In the genomic region with DNA sequence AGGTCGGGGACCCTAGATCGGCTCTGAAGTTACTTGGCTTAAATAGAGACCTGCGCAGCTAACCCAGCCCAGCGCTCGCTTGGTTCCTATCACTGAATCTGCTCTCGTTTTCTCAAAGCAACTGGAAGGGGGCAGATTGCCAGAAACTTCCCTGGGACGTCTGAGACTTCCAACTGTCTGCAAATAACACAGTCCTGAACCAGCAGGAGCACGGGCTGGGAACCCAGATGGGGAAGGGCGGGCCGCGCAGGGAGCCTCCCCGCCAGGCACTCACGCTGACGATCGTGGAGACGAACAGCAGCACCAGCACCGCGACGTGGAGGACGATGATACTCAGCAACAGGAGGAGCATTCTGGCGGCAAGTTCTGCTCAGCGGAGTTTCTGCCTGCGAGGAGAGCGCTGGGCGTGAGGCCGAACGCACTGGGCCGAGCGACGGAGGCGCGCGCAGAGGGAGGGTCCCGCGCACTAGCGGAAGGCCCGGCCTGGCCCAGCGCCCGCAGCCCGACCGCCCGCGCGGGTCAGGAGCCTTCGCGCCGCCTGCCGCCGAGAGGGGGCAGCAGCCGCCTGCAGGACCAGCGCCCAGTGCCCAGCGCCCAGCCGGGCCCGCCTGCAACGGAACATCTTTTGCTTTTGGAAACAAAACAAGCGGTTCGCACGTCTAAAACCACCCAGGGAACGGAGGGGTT, we compare ENCODE assay signal across 1 cellular context.
TF ChIP-seq lines count a peak whose summit lies in the region.

No MANE protein-coding gene starts in this region.

TF ChIP-seq in HepG2, 621 proteins besides CTCF, POLR2A, EP300 and RAD21 (continued from another document and continues in another):
- TF ChIP-seq, protein P1, sequence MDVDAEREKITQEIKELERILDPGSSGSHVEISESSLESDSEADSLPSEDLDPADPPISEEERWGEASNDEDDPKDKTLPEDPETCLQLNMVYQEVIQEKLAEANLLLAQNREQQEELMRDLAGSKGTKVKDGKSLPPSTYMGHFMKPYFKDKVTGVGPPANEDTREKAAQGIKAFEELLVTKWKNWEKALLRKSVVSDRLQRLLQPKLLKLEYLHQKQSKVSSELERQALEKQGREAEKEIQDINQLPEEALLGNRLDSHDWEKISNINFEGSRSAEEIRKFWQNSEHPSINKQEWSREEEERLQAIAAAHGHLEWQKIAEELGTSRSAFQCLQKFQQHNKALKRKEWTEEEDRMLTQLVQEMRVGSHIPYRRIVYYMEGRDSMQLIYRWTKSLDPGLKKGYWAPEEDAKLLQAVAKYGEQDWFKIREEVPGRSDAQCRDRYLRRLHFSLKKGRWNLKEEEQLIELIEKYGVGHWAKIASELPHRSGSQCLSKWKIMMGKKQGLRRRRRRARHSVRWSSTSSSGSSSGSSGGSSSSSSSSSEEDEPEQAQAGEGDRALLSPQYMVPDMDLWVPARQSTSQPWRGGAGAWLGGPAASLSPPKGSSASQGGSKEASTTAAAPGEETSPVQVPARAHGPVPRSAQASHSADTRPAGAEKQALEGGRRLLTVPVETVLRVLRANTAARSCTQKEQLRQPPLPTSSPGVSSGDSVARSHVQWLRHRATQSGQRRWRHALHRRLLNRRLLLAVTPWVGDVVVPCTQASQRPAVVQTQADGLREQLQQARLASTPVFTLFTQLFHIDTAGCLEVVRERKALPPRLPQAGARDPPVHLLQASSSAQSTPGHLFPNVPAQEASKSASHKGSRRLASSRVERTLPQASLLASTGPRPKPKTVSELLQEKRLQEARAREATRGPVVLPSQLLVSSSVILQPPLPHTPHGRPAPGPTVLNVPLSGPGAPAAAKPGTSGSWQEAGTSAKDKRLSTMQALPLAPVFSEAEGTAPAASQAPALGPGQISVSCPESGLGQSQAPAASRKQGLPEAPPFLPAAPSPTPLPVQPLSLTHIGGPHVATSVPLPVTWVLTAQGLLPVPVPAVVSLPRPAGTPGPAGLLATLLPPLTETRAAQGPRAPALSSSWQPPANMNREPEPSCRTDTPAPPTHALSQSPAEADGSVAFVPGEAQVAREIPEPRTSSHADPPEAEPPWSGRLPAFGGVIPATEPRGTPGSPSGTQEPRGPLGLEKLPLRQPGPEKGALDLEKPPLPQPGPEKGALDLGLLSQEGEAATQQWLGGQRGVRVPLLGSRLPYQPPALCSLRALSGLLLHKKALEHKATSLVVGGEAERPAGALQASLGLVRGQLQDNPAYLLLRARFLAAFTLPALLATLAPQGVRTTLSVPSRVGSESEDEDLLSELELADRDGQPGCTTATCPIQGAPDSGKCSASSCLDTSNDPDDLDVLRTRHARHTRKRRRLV (CRISPR knock-in tag; IDR thresholded peaks at IDR 0.05) = no peak
- TF ChIP-seq ZNF709 (CRISPR knock-in tag; IDR thresholded peaks at IDR 0.05) (no peak), SRY (CRISPR knock-in tag; IDR thresholded peaks at IDR 0.05) (peak; percentile 67; the same call in 1 of the 2 replicates), RBFOX2 (IDR thresholded peaks at IDR 0.05; ENCODE audit: low read depth, low read length) (peak; percentile 70), ARNT (IDR thresholded peaks at IDR 0.05) (no peak), SMC3 (IDR thresholded peaks at IDR 0.05; ENCODE audit: low read length) (peak; percentile 22; the same call in 1 of the 2 replicates), IRF2 (CRISPR knock-in tag; IDR thresholded peaks at IDR 0.05) (0 out of 2 replicates have a peak, but pooled peaks have one; percentile 14), ZNF83 (CRISPR knock-in tag; IDR thresholded peaks at IDR 0.05; ENCODE audit: borderline replicate concordance) (peak; percentile 52; the same call in 1 of the 2 replicates), FOXJ3 (CRISPR knock-in tag; IDR thresholded peaks at IDR 0.05; ENCODE audit: borderline replicate concordance) (no peak), NKX3-1 (CRISPR knock-in tag; IDR thresholded peaks at IDR 0.05) (no peak), GATAD2A (CRISPR knock-in tag; IDR thresholded peaks at IDR 0.05) (0 out of 2 replicates have a peak, but pooled peaks have one; percentile 19), ASH2L (IDR thresholded peaks at IDR 0.05; ENCODE audit: insufficient read length, low read depth, low read length) (peak; percentile 80), ARID2 (CRISPR knock-in tag; IDR thresholded peaks at IDR 0.05; ENCODE audit: borderline replicate concordance) (0 out of 2 replicates have a peak, but pooled peaks have one; percentile 67), GFI1 (CRISPR knock-in tag; IDR thresholded peaks at IDR 0.05; ENCODE audit: borderline replicate concordance) (no peak), MBNL3 (CRISPR knock-in tag; conservative IDR thresholded peaks at IDR 0.05) (no peak), ZFP36L1 (CRISPR knock-in tag; IDR thresholded peaks at IDR 0.05) (no peak), EZH2 (conservative IDR thresholded peaks at IDR 0.05; ENCODE audit: low read depth, low read length) (no peak), ZSCAN22 (CRISPR knock-in tag; IDR thresholded peaks at IDR 0.05) (no peak)
- TF ChIP-seq, protein P2, sequence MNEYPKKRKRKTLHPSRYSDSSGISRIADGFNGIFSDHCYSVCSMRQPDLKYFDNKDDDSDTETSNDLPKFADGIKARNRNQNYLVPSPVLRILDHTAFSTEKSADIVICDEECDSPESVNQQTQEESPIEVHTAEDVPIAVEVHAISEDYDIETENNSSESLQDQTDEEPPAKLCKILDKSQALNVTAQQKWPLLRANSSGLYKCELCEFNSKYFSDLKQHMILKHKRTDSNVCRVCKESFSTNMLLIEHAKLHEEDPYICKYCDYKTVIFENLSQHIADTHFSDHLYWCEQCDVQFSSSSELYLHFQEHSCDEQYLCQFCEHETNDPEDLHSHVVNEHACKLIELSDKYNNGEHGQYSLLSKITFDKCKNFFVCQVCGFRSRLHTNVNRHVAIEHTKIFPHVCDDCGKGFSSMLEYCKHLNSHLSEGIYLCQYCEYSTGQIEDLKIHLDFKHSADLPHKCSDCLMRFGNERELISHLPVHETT (CRISPR knock-in tag; conservative IDR thresholded peaks at IDR 0.05) = 0 out of 2 replicates have a peak, but pooled peaks have one; percentile 32
- TF ChIP-seq, protein P3, sequence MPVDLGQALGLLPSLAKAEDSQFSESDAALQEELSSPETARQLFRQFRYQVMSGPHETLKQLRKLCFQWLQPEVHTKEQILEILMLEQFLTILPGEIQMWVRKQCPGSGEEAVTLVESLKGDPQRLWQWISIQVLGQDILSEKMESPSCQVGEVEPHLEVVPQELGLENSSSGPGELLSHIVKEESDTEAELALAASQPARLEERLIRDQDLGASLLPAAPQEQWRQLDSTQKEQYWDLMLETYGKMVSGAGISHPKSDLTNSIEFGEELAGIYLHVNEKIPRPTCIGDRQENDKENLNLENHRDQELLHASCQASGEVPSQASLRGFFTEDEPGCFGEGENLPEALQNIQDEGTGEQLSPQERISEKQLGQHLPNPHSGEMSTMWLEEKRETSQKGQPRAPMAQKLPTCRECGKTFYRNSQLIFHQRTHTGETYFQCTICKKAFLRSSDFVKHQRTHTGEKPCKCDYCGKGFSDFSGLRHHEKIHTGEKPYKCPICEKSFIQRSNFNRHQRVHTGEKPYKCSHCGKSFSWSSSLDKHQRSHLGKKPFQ (CRISPR knock-in tag; IDR thresholded peaks at IDR 0.05; ENCODE audit: insufficient replicate concordance) = no peak
- TF ChIP-seq, protein P4, sequence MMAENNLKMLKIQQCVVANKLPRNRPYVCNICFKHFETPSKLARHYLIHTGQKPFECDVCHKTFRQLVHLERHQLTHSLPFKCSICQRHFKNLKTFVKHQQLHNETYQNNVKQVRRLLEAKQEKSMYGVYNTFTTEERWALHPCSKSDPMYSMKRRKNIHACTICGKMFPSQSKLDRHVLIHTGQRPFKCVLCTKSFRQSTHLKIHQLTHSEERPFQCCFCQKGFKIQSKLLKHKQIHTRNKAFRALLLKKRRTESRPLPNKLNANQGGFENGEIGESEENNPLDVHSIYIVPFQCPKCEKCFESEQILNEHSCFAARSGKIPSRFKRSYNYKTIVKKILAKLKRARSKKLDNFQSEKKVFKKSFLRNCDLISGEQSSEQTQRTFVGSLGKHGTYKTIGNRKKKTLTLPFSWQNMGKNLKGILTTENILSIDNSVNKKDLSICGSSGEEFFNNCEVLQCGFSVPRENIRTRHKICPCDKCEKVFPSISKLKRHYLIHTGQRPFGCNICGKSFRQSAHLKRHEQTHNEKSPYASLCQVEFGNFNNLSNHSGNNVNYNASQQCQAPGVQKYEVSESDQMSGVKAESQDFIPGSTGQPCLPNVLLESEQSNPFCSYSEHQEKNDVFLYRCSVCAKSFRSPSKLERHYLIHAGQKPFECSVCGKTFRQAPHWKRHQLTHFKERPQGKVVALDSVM (CRISPR knock-in tag; IDR thresholded peaks at IDR 0.05) = 0 out of 2 replicates have a peak, but pooled peaks have one; percentile 20
- TF ChIP-seq, protein P5, sequence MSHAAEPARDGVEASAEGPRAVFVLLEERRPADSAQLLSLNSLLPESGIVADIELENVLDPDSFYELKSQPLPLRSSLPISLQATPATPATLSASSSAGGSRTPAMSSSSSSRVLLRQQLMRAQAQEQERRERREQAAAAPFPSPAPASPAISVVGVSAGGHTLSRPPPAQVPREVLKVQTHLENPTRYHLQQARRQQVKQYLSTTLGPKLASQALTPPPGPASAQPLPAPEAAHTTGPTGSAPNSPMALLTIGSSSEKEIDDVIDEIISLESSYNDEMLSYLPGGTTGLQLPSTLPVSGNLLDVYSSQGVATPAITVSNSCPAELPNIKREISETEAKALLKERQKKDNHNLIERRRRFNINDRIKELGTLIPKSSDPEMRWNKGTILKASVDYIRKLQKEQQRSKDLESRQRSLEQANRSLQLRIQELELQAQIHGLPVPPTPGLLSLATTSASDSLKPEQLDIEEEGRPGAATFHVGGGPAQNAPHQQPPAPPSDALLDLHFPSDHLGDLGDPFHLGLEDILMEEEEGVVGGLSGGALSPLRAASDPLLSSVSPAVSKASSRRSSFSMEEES (CRISPR knock-in tag; IDR thresholded peaks at IDR 0.05) = no peak
- TF ChIP-seq, protein P6, sequence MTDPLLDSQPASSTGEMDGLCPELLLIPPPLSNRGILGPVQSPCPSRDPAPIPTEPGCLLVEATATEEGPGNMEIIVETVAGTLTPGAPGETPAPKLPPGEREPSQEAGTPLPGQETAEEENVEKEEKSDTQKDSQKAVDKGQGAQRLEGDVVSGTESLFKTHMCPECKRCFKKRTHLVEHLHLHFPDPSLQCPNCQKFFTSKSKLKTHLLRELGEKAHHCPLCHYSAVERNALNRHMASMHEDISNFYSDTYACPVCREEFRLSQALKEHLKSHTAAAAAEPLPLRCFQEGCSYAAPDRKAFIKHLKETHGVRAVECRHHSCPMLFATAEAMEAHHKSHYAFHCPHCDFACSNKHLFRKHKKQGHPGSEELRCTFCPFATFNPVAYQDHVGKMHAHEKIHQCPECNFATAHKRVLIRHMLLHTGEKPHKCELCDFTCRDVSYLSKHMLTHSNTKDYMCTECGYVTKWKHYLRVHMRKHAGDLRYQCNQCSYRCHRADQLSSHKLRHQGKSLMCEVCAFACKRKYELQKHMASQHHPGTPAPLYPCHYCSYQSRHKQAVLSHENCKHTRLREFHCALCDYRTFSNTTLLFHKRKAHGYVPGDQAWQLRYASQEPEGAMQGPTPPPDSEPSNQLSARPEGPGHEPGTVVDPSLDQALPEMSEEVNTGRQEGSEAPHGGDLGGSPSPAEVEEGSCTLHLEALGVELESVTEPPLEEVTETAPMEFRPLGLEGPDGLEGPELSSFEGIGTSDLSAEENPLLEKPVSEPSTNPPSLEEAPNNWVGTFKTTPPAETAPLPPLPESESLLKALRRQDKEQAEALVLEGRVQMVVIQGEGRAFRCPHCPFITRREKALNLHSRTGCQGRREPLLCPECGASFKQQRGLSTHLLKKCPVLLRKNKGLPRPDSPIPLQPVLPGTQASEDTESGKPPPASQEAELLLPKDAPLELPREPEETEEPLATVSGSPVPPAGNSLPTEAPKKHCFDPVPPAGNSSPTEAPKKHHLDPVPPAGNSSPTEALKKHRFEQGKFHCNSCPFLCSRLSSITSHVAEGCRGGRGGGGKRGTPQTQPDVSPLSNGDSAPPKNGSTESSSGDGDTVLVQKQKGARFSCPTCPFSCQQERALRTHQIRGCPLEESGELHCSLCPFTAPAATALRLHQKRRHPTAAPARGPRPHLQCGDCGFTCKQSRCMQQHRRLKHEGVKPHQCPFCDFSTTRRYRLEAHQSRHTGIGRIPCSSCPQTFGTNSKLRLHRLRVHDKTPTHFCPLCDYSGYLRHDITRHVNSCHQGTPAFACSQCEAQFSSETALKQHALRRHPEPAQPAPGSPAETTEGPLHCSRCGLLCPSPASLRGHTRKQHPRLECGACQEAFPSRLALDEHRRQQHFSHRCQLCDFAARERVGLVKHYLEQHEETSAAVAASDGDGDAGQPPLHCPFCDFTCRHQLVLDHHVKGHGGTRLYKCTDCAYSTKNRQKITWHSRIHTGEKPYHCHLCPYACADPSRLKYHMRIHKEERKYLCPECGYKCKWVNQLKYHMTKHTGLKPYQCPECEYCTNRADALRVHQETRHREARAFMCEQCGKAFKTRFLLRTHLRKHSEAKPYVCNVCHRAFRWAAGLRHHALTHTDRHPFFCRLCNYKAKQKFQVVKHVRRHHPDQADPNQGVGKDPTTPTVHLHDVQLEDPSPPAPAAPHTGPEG (CRISPR knock-in tag; IDR thresholded peaks at IDR 0.05) = peak; percentile 94; the same call in 1 of the 2 replicates
